ENCODE assay signal across 17 cellular contexts in the genomic region with DNA sequence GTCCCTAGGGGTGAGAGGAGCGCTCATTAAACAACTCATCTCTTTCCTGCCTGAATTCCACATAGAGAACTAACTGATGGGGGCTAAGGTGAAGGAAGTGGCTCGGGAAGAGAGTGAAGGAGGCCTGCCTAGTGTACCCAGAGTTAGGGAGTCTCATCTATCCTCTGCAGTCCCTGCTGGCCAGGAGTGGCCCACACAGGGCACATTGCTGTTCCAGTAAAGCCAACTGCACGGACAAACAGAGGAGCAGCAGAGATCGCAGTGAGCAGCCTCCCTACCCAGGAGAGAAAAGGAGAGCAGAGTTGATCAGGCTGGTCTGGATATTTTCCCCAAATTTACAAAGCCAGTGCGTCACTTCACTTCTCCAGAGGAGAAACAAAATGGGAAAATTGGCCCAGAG. TPM values are rescaled to one million over a fixed set of nuclear protein-coding genes. Genes with fewer than 3 reads are reported as not detected.
DNase-seq lines count a peak whose midpoint lies in the region; ATAC-seq and FAIRE-seq lines count a peak whose summit lies in the region.
"Had no signal": no experiment of that assay in that cellular context is flagged by ENCODE, and none has a peak within 500 bp of the region (broad histone marks: within the 10 kb centered on the region; RNA-seq: fewer than 3 reads in every experiment).

No MANE protein-coding gene starts in this region.

- H4K8ac ChIP-seq in neuronal stem cell (ENCODE audit: low read depth, low read length): no peak overlapping the region

- H3K14ac ChIP-seq in neuronal stem cell (ENCODE audit: low read length): no peak overlapping the region

- H3K27ac ChIP-seq in neuronal stem cell (replicated peaks; ENCODE audit: low read length): no peak overlapping the region
- H3K27ac ChIP-seq: A549, GM23248 had no signal

- DNase-seq in ELF-1 (ENCODE audit: low read depth, low spot score) (peak; percentile 39), adipocyte (ENCODE audit: low read depth) (no peak), iPS-NIHi11 (ENCODE audit: low spot score) (peak; percentile 25), neuronal stem cell (ENCODE audit: low spot score) (no peak), RCC 7860 (ENCODE audit: low spot score) (no peak), SKM-1 treated with dmso at 0.1 percent for 144 hours (lab: John Stamatoyannopoulos, UW; ENCODE audit: unreplicated experiment) (no peak), DMS 273 treated with DMSO at 0.1 percent for 48 hours (lab: John Stamatoyannopoulos, UW) (no peak)
- DNase-seq: COR-L47, DMS53, GM23248, KBM-7, NCI-H1092, NCI-H226, NCI-H526 treated with DMSO at 0.1 percent for 48 hours had no signal

- no peaks in the 10 kb centered on the region for H3K79me1 ChIP-seq in neuronal stem cell (ENCODE audit: low read depth, low read length)

- no peak overlapping the region for H3K18ac ChIP-seq in neuronal stem cell (ENCODE audit: low read length)

- no peak for FAIRE-seq in RCC 7860 (lab: Jason Lieb, UNC)
- FAIRE-seq: A549, GM12892 had no signal

- H3K4me3 ChIP-seq in adipocyte (ENCODE audit: low read length) (no peak overlapping the region), neuronal stem cell (ENCODE audit: low read length in 2 of 2) (no peak overlapping the region)
- H3K4me3 ChIP-seq: A549, GM23248 had no signal

- peak overlapping the region; percentile 57 for H2AFZ ChIP-seq in neuronal stem cell (ENCODE audit: low read length)
- H2AFZ ChIP-seq: GM23248 had no signal

- no peak overlapping the region for H2AK5ac ChIP-seq in neuronal stem cell (ENCODE audit: low read depth, low read length)

- H2BK15ac ChIP-seq in neuronal stem cell (ENCODE audit: low read length): no peak overlapping the region

- no peak overlapping the region for H2BK120ac ChIP-seq in neuronal stem cell (ENCODE audit: low read depth, low read length)

- ATAC-seq in HG03521 (IDR thresholded peaks at IDR 0.05; ENCODE audit: unreplicated experiment): no peak

- H3K4me1 ChIP-seq in adipocyte (ENCODE audit: control insufficient read depth, insufficient read depth, low read length) (no peaks in the 10 kb centered on the region), neuronal stem cell (ENCODE audit: control insufficient read depth in 2 of 2, insufficient read depth in 1 of 2, low read depth in 1 of 2, low read length in 2 of 2) (no peaks in the 10 kb centered on the region)
- H3K4me1 ChIP-seq: A549 had no signal

- H3K27me3 ChIP-seq in adipocyte (replicated peaks; ENCODE audit: control insufficient read depth, insufficient read depth, low read length) (no peaks in the 10 kb centered on the region), neuronal stem cell (ENCODE audit: control insufficient read depth in 3 of 3, insufficient read depth in 3 of 3, low read depth in 1 of 3, low read length in 3 of 3) (no peaks in the 10 kb centered on the region)

- H3K9ac ChIP-seq in adipocyte (ENCODE audit: low read length) (peak overlapping the region; percentile 5), neuronal stem cell (ENCODE audit: low read depth, low read length, poor library complexity) (no peak overlapping the region)
- H3K9ac ChIP-seq: GM23248 had no signal

- no peak overlapping the region for H3K23ac ChIP-seq in neuronal stem cell (ENCODE audit: low read depth, low read length, poor library complexity)

- no CpG with 5 or more reads among the region's 5 CpGs for WGBS in neuronal stem cell (ENCODE audit: extremely low coverage in 2 of 2, insufficient read length in 2 of 2, insufficient replicate concordance in 1 of 2), 2 donors

- no peak overlapping the region for H3K4me2 ChIP-seq in neuronal stem cell (ENCODE audit: insufficient read depth, low read length, poor library complexity, severe bottlenecking)
- H3K4me2 ChIP-seq: A549 had no signal

- H4K91ac ChIP-seq in neuronal stem cell (ENCODE audit: low read depth, low read length, poor library complexity): no peak overlapping the region

- no peak overlapping the region for H3K4ac ChIP-seq in neuronal stem cell (ENCODE audit: low read length)

- H3K9me3 ChIP-seq in adipocyte (ENCODE audit: control insufficient read depth, low read length) (no peaks in the 10 kb centered on the region), neuronal stem cell (replicated peaks in 1 of 2; ENCODE audit: control insufficient read depth in 2 of 2, insufficient read depth in 1 of 2, low read depth in 1 of 2, low read length in 2 of 2) (peaks cover 0 to 3% of the 10 kb centered on the region in 2 donors)
- H3K9me3 ChIP-seq: A549 had no signal

- H3K36me3 ChIP-seq in adipocyte (ENCODE audit: control insufficient read depth, insufficient read depth, low read length, severe bottlenecking): no peaks in the 10 kb centered on the region
- H3K36me3 ChIP-seq in neuronal stem cell (replicated peaks in 1 of 2; ENCODE audit: control insufficient read depth in 2 of 2, insufficient read depth in 2 of 2, low read length in 2 of 2): no peaks in the 10 kb centered on the region

- no peak overlapping the region for H2BK5ac ChIP-seq in neuronal stem cell (ENCODE audit: low read length)

- H2BK12ac ChIP-seq in neuronal stem cell (ENCODE audit: low read length): no peak overlapping the region

RNA-seq across cellular contexts. Expression of gene FN1, which starts 16.9 kb away (rescaled TPM):
- 33.3 TPM for polyA plus RNA-seq in neuronal stem cell (2013, experiment 1 of 2)
- polyA plus RNA-seq in neuronal stem cell (2013, experiment 2 of 2): 31.4 TPM

Comparison
In these comparisons a context has a peak if more than half of its experiments do, and no peak if none do; other contexts are left out.
1. DNase-seq: peak in ELF-1 (single experiment) and iPS-NIHi11 (single experiment); none in adipocyte (single experiment), neuronal stem cell (single experiment), RCC 7860 (single experiment), SKM-1 treated with dmso at 0.1 percent for 144 hours (single experiment) and DMS 273 treated with DMSO at 0.1 percent for 48 hours (single experiment).